ENCODE assay signal across 1 cellular context in genomic region chr7:129698516-129699418, GRCh38.
TF ChIP-seq lines count a peak whose summit lies in the region.

No MANE protein-coding gene starts in this region.

TF ChIP-seq in GM23338, 12 proteins besides CTCF, POLR2A, EP300 and RAD21 (continued from another document):
- TF ChIP-seq, protein P1, sequence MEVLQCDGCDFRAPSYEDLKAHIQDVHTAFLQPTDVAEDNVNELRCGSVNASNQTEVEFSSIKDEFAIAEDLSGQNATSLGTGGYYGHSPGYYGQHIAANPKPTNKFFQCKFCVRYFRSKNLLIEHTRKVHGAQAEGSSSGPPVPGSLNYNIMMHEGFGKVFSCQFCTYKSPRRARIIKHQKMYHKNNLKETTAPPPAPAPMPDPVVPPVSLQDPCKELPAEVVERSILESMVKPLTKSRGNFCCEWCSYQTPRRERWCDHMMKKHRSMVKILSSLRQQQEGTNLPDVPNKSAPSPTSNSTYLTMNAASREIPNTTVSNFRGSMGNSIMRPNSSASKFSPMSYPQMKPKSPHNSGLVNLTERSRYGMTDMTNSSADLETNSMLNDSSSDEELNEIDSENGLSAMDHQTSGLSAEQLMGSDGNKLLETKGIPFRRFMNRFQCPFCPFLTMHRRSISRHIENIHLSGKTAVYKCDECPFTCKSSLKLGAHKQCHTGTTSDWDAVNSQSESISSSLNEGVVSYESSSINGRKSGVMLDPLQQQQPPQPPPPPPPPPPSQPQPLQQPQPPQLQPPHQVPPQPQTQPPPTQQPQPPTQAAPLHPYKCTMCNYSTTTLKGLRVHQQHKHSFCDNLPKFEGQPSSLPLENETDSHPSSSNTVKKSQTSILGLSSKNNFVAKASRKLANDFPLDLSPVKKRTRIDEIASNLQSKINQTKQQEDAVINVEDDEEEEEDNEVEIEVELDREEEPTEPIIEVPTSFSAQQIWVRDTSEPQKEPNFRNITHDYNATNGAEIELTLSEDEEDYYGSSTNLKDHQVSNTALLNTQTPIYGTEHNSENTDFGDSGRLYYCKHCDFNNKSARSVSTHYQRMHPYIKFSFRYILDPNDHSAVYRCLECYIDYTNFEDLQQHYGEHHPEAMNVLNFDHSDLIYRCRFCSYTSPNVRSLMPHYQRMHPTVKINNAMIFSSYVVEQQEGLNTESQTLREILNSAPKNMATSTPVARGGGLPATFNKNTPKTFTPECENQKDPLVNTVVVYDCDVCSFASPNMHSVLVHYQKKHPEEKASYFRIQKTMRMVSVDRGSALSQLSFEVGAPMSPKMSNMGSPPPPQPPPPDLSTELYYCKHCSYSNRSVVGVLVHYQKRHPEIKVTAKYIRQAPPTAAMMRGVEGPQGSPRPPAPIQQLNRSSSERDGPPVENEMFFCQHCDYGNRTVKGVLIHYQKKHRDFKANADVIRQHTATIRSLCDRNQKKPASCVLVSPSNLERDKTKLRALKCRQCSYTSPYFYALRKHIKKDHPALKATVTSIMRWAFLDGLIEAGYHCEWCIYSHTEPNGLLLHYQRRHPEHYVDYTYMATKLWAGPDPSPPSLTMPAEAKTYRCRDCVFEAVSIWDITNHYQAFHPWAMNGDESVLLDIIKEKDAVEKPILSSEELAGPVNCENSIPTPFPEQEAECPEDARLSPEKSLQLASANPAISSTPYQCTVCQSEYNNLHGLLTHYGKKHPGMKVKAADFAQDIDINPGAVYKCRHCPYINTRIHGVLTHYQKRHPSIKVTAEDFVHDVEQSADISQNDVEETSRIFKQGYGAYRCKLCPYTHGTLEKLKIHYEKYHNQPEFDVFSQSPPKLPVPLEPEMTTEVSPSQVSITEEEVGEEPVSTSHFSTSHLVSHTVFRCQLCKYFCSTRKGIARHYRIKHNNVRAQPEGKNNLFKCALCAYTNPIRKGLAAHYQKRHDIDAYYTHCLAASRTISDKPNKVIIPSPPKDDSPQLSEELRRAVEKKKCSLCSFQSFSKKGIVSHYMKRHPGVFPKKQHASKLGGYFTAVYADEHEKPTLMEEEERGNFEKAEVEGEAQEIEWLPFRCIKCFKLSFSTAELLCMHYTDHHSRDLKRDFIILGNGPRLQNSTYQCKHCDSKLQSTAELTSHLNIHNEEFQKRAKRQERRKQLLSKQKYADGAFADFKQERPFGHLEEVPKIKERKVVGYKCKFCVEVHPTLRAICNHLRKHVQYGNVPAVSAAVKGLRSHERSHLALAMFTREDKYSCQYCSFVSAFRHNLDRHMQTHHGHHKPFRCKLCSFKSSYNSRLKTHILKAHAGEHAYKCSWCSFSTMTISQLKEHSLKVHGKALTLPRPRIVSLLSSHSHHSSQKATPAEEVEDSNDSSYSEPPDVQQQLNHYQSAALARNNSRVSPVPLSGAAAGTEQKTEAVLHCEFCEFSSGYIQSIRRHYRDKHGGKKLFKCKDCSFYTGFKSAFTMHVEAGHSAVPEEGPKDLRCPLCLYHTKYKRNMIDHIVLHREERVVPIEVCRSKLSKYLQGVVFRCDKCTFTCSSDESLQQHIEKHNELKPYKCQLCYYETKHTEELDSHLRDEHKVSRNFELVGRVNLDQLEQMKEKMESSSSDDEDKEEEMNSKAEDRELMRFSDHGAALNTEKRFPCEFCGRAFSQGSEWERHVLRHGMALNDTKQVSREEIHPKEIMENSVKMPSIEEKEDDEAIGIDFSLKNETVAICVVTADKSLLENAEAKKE (CRISPR knock-in tag; IDR thresholded peaks at IDR 0.05): peak; percentile 74; the same call in 1 of the 2 replicates
